In genomic region chr4:145276044-145276443, GRCh38 we compare ENCODE assay signal across 24 cellular contexts.
"Had no signal": no experiment of that assay in that cellular context is flagged by ENCODE, and none has a peak within 500 bp of the region (broad histone marks: within the 10 kb centered on the region; RNA-seq: fewer than 3 reads in every experiment).

No MANE protein-coding gene starts in this region.

- H3K36me3 Mint-ChIP-seq: stimulated activated effector memory CD8-positive, alpha-beta T cell treated with anti-CD3 and anti-CD28 coated beads, Interleukin-12 subunit alpha, Interleukin-12 subunit beta, amount 100 ng/mL, for 72 hours had no signal

- ATAC-seq: effector memory CD8-positive, alpha-beta T cell; foreskin keratinocyte; pancreas; right cardiac atrium; stimulated activated effector memory CD8-positive, alpha-beta T cell treated with anti-CD3 and anti-CD28 coated beads, Interleukin-12 subunit alpha, Interleukin-12 subunit beta, amount 100 ng/mL, for 72 hours; stimulated activated naive CD8-positive, alpha-beta T cell treated with anti-CD3 and anti-CD28 coated beads, Interleukin-15, Interleukin-2, amounts not matched to agents 100 U/mL and 50 U/mL, for 24 hours had no signal

- FAIRE-seq: colon, islet of Langerhans, pancreas had no signal

- H3K9me3 ChIP-seq: esophagus squamous epithelium, pancreas, suprapubic skin, tibial artery, upper lobe of left lung, uterus had no signal

- DNase-seq: effector memory CD8-positive, alpha-beta T cell; esophagus squamous epithelium; foreskin keratinocyte; head of caudate nucleus; hippocampal formation; kidney glomerular epithelial cell; mammary epithelial cell; naive B cell; occipital lobe; pancreas; stimulated activated CD4-positive, alpha-beta T cell treated with anti-CD3 and anti-CD28 coated beads, Interleukin-4, amount 100 ng/mL, for 1 hour; stimulated activated CD8-positive, alpha-beta memory T cell treated with anti-CD3 and anti-CD28 coated beads, Interleukin-4, amount 100 ng/mL, for 48 hours; stimulated activated naive CD8-positive, alpha-beta T cell treated with anti-CD3 and anti-CD28 coated beads, Interleukin-15, Interleukin-2, amounts not matched to agents 100 U/mL and 50 U/mL, for 24 hours; tibial artery; uterus had no signal

- H3K27ac Mint-ChIP-seq: dendritic cell treated with granulocyte-macrophage colony-stimulating factor and Interleukin-4, amounts not matched to agents 40 ng/mL and 50 ng/mL, for 4 days; effector memory CD8-positive, alpha-beta T cell; naive B cell; progenitor cell of endocrine pancreas; stimulated activated effector memory CD8-positive, alpha-beta T cell treated with anti-CD3 and anti-CD28 coated beads, Interleukin-12 subunit alpha, Interleukin-12 subunit beta, amount 100 ng/mL, for 72 hours had no signal

- H3K4me1 ChIP-seq: pancreas, suprapubic skin, upper lobe of left lung, uterus had no signal

- H3K4me3 ChIP-seq: esophagus squamous epithelium, pancreas, suprapubic skin, tibial artery, upper lobe of left lung, uterus had no signal

- H3K4me3 Mint-ChIP-seq: dendritic cell treated with granulocyte-macrophage colony-stimulating factor and Interleukin-4, amounts not matched to agents 40 ng/mL and 50 ng/mL, for 4 days; effector memory CD8-positive, alpha-beta T cell; naive B cell; nephron; stimulated activated effector memory CD8-positive, alpha-beta T cell treated with anti-CD3 and anti-CD28 coated beads, Interleukin-12 subunit alpha, Interleukin-12 subunit beta, amount 100 ng/mL, for 72 hours had no signal

- H3K9me3 Mint-ChIP-seq: dendritic cell treated with granulocyte-macrophage colony-stimulating factor and Interleukin-4, amounts not matched to agents 40 ng/mL and 50 ng/mL, for 4 days; effector memory CD8-positive, alpha-beta T cell; stimulated activated effector memory CD8-positive, alpha-beta T cell treated with anti-CD3 and anti-CD28 coated beads, Interleukin-12 subunit alpha, Interleukin-12 subunit beta, amount 100 ng/mL, for 72 hours had no signal

- H3K4me1 Mint-ChIP-seq: naive B cell; stimulated activated effector memory CD8-positive, alpha-beta T cell treated with anti-CD3 and anti-CD28 coated beads, Interleukin-12 subunit alpha, Interleukin-12 subunit beta, amount 100 ng/mL, for 72 hours had no signal

- H3K27me3 Mint-ChIP-seq: dendritic cell treated with granulocyte-macrophage colony-stimulating factor and Interleukin-4, amounts not matched to agents 40 ng/mL and 50 ng/mL, for 4 days; progenitor cell of endocrine pancreas had no signal

- H3K27me3 ChIP-seq: esophagus squamous epithelium, foreskin keratinocyte, pancreas, suprapubic skin, tibial artery, upper lobe of left lung, uterus had no signal

- H3K36me3 ChIP-seq: esophagus squamous epithelium, pancreas, suprapubic skin, tibial artery, upper lobe of left lung, uterus had no signal

- H3K27ac ChIP-seq: esophagus squamous epithelium, foreskin keratinocyte, pancreas, suprapubic skin, tibial artery, upper lobe of left lung, uterus had no signal
